In the genomic region with DNA sequence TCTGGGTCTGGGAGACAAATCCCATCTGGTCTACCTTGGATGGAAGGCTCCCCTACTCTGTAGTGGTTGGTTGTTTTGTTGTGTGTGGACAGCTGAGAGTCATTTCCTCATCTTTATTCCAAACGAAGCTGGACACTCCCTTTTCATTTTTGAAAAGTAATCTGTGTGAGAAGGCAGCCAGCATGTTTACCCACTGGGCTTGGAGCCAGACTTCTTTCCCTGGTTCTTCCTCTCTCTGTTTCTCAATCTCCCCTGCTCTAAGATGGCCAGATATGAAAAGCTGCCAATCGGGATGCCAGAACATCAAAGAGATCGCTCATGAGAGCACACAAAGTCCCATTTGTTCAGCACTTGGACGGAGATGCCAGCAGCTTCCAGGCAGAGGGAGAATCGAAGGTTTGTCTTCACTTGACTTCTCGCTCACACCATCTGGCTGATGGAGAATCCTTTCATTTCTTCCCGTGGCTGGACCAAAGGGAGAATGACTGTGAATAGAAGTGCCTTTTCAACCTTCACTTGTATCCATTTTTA, we compare ENCODE assay signal across 8 cellular contexts.
A peak's percentile ranks its signal among the peaks of the same experiment; 100 is the strongest.
DNase-seq lines count a peak whose midpoint lies in the region; ATAC-seq and TF ChIP-seq lines count a peak whose summit lies in the region.

No MANE protein-coding gene starts in this region.

- H3K4me1 Mint-ChIP-seq in activated CD8-positive, alpha-beta memory T cell treated with anti-CD3 and anti-CD28 coated beads, Interleukin-2, amount 10 ng/mL, durations not matched to agents 7 days and 5 days = peaks cover 2% of the 10 kb centered on the region

- no peak overlapping the region for H3K27ac Mint-ChIP-seq in activated CD8-positive, alpha-beta memory T cell treated with anti-CD3 and anti-CD28 coated beads, Interleukin-2, amount 10 ng/mL, durations not matched to agents 7 days and 5 days

- no peak for TF ChIP-seq CTCF in epithelial cell of proximal tubule (conservative IDR thresholded peaks at IDR 0.05; ENCODE audit: low read depth, low read length)

- CTCF ChIA-PET in activated CD8-positive, alpha-beta memory T cell treated with anti-CD3 and anti-CD28 coated beads, Interleukin-2, amount 10 ng/mL, durations not matched to agents 7 days and 5 days (lab: Charles Lee) = no interaction called here

- H3K4me3 Mint-ChIP-seq in activated CD8-positive, alpha-beta memory T cell treated with anti-CD3 and anti-CD28 coated beads, Interleukin-2, amount 10 ng/mL, durations not matched to agents 7 days and 5 days = no peak overlapping the region

- peak overlapping the region; percentile 21 for H3K4me3 ChIP-seq in epithelial cell of proximal tubule (ENCODE audit: low read depth, low read length)

- H3K9me3 Mint-ChIP-seq in activated CD8-positive, alpha-beta memory T cell treated with anti-CD3 and anti-CD28 coated beads, Interleukin-2, amount 10 ng/mL, durations not matched to agents 7 days and 5 days (ENCODE audit: low read depth) = no peaks in the 10 kb centered on the region

- peaks cover under 1% of the 10 kb centered on the region for H3K36me3 Mint-ChIP-seq in activated CD8-positive, alpha-beta memory T cell treated with anti-CD3 and anti-CD28 coated beads, Interleukin-2, amount 10 ng/mL, durations not matched to agents 7 days and 5 days

- ATAC-seq in activated CD8-positive, alpha-beta memory T cell treated with anti-CD3 and anti-CD28 coated beads, Interleukin-2, amount 10 ng/mL, durations not matched to agents 7 days and 5 days = no peak
- ATAC-seq in GM18870 (IDR thresholded peaks at IDR 0.05; ENCODE audit: unreplicated experiment) = no peak

- H3K27me3 Mint-ChIP-seq in activated CD8-positive, alpha-beta memory T cell treated with anti-CD3 and anti-CD28 coated beads, Interleukin-2, amount 10 ng/mL, durations not matched to agents 7 days and 5 days = peaks cover 11% of the 10 kb centered on the region

- DNase-seq in EH (ENCODE audit: low read depth) (peak; percentile 87), OCI-M1 (lab: John Stamatoyannopoulos, UW) (peak; percentile 27), epithelial cell of proximal tubule (ENCODE audit: low read depth) (no peak), nucleus accumbens (lab: John Stamatoyannopoulos, UW) (peak in 53 of 56 donors; percentile 2 to 89 (median 62))
- no peak for DNase-seq in activated CD8-positive, alpha-beta memory T cell treated with anti-CD3 and anti-CD28 coated beads, Interleukin-2, amount 10 ng/mL, durations not matched to agents 7 days and 5 days
- DNase-seq in effector CD4-positive, alpha-beta T cell = no peak
- DNase-seq in stimulated activated CD8-positive, alpha-beta memory T cell treated with anti-CD3 and anti-CD28 coated beads, Interleukin-4, amount 100 ng/mL, for 48 hours = no peak

Comparison
In these comparisons a context has a peak if more than half of its experiments do, and no peak if none do; other contexts are left out.
1. DNase-seq: peak in EH (single experiment), OCI-M1 (single experiment) and nucleus accumbens (53 of 56); none in epithelial cell of proximal tubule (single experiment), activated CD8-positive, alpha-beta memory T cell treated with anti-CD3 and anti-CD28 coated beads, Interleukin-2, amount 10 ng/mL, durations not matched to agents 7 days and 5 days (single experiment), effector CD4-positive, alpha-beta T cell (single experiment) and stimulated activated CD8-positive, alpha-beta memory T cell treated with anti-CD3 and anti-CD28 coated beads, Interleukin-4, amount 100 ng/mL, for 48 hours (single experiment).